In the genomic region with DNA sequence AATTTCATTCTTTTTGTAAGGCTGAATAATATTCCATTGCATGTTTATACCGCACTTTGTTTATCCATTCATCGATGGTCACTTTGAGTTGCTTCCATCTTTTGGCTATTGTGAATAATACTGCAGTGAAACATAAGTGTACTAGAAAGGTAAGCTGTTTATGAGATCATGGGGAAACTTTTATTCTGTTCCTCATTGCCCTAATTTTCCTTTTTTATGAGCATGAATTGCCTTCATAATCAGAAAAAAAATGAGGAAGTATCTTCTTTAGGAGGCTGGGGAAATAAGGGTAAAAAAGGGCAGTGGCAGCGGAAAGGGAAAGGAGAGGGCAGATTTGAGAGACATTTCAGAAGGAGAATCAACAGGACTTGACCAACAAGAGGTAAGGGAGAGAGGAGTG, we compare ENCODE assay signal across 25 cellular contexts. TPM values are rescaled to one million over a fixed set of nuclear protein-coding genes. Genes with fewer than 3 reads are reported as not detected.
A peak's percentile ranks its signal among the peaks of the same experiment; 100 is the strongest.
DNase-seq lines count a peak whose midpoint lies in the region; ATAC-seq and TF ChIP-seq lines count a peak whose summit lies in the region.
"Had no signal": no experiment of that assay in that cellular context is flagged by ENCODE, and none has a peak within 500 bp of the region (broad histone marks: within the 10 kb centered on the region; RNA-seq: fewer than 3 reads in every experiment).

No MANE protein-coding gene starts in this region.

- H3K4me1 Mint-ChIP-seq in activated T-helper 1 cell treated with anti-CD3 and anti-CD28 coated beads, Interleukin-12 subunit alpha, Interleukin-12 subunit beta, Interleukin-2, Interleukin-4 antibody, amounts not matched to agents 30 ng/mL and 10 ng/mL and 1 ng/mL, durations not matched to agents 14 hours and 24 hours and 36 hours (ENCODE audit: low read depth), result no peaks in the 10 kb centered on the region

- H3K9me3 Mint-ChIP-seq in activated T-helper 1 cell treated with anti-CD3 and anti-CD28 coated beads, Interleukin-12 subunit alpha, Interleukin-12 subunit beta, Interleukin-2, Interleukin-4 antibody, amounts not matched to agents 30 ng/mL and 10 ng/mL and 1 ng/mL, durations not matched to agents 14 hours and 24 hours and 36 hours, result no peaks in the 10 kb centered on the region
- H3K9me3 Mint-ChIP-seq: activated CD4-positive, alpha-beta T cell treated with anti-CD3 and anti-CD28 coated beads, Interleukin-2, amount 10 ng/mL, durations not matched to agents 24 days and 14 days; HFFc6 had no signal

- no peak overlapping the region for H3K27ac Mint-ChIP-seq in activated T-helper 1 cell treated with anti-CD3 and anti-CD28 coated beads, Interleukin-12 subunit alpha, Interleukin-12 subunit beta, Interleukin-2, Interleukin-4 antibody, amounts not matched to agents 30 ng/mL and 10 ng/mL and 1 ng/mL, durations not matched to agents 14 hours and 24 hours and 36 hours
- H3K27ac Mint-ChIP-seq: activated CD4-positive, alpha-beta T cell treated with anti-CD3 and anti-CD28 coated beads, Interleukin-2, amount 10 ng/mL, durations not matched to agents 24 days and 14 days; activated CD8-positive, alpha-beta memory T cell treated with anti-CD3 and anti-CD28 coated beads, Interleukin-2, amount 10 ng/mL, durations not matched to agents 7 days and 5 days; activated naive CD8-positive, alpha-beta T cell; HFFc6 had no signal

- no peaks in the 10 kb centered on the region for H3K36me3 ChIP-seq in esophagus squamous epithelium
- no peaks in the 10 kb centered on the region for H3K36me3 ChIP-seq in transverse colon
- H3K36me3 ChIP-seq: ascending aorta, prostate gland, thoracic aorta had no signal

- in situ Hi-C loops in transverse colon (cut with MboI; ENCODE audit: low pct_ligation_motif_present in 1 of 4, low pct_unique_long_range_greater_than_20kb in 1 of 4, low sequenced_read_pairs in 3 of 4), result loop anchor here in 2 of 4 donors (10.0 kb wide), 1 partner anchor 69 kb away; no protein-coding TSS in a partner anchor

- H3K4me1 ChIP-seq in esophagus squamous epithelium (peaks cover 0 to 42% (median 6%) of the 10 kb centered on the region in 3 donors), transverse colon (peaks cover 2 to 60% (median 48%) of the 10 kb centered on the region in 4 donors)

- TF ChIP-seq EP300 in transverse colon (IDR thresholded peaks at IDR 0.05; ENCODE audit: low read depth), result no peak

- no peak overlapping the region for H3K4me3 ChIP-seq in esophagus squamous epithelium
- H3K4me3 ChIP-seq in transverse colon, result peak overlapping the region in 2 of 4 donors; percentile 6 to 12
- H3K4me3 ChIP-seq: ascending aorta, prostate gland, skin epidermis, thoracic aorta had no signal

- WGBS in esophagus squamous epithelium, 2 donors, result 69 to 80% methylated on average over 3 of the region's 3 CpGs
- WGBS in transverse colon (ENCODE audit: low coverage in 1 of 2), 2 donors, result 37% methylated on average over 2 to 3 of the region's 3 CpGs

- no peak for TF ChIP-seq CTCF in esophagus squamous epithelium (IDR thresholded peaks at IDR 0.05)
- TF ChIP-seq CTCF in transverse colon (IDR thresholded peaks at IDR 0.05), result no peak

- H3K27me3 ChIP-seq in esophagus squamous epithelium (no peaks in the 10 kb centered on the region), transverse colon (no peaks in the 10 kb centered on the region)
- H3K27me3 ChIP-seq: ascending aorta had no signal

- ATAC-seq in activated CD4-positive, CD25-positive, alpha-beta regulatory T cell treated with anti-CD3 and anti-CD28 coated beads, Interleukin-2, amount 50 U/mL, for 24 hours, result no peak
- ATAC-seq: activated CD8-positive, alpha-beta memory T cell treated with anti-CD3 and anti-CD28 coated beads, Interleukin-2, amount 10 ng/mL, durations not matched to agents 7 days and 5 days had no signal

- DNase-seq in SIG-M5 treated with dmso at 0.1 percent for 504 hours (lab: John Stamatoyannopoulos, UW; ENCODE audit: unreplicated experiment) (peak; percentile 14), SIG-M5 (lab: John Stamatoyannopoulos, UW) (no peak), OCI-M1 (lab: John Stamatoyannopoulos, UW) (peak; percentile 41), esophagus squamous epithelium (lab: John Stamatoyannopoulos, UW) (no peak), transverse colon (peak; percentile 25), dedifferentiated amniotic fluid mesenchymal stem cell (ENCODE audit: extremely low spot score) (no peak)
- no peak for DNase-seq in activated T-helper 1 cell treated with anti-CD3 and anti-CD28 coated beads, Interleukin-12 subunit alpha, Interleukin-12 subunit beta, Interleukin-2, Interleukin-4 antibody, amounts not matched to agents 30 ng/mL and 10 ng/mL and 1 ng/mL, durations not matched to agents 14 hours and 24 hours and 36 hours (ENCODE audit: low spot score)
- DNase-seq: 8988T; activated CD4-positive, alpha-beta T cell treated with anti-CD3 and anti-CD28 coated beads, Interleukin-2, amount 10 ng/mL, durations not matched to agents 24 days and 14 days; activated CD8-positive, alpha-beta memory T cell treated with anti-CD3 and anti-CD28 coated beads, Interleukin-2, amount 10 ng/mL, durations not matched to agents 7 days and 5 days; caudate nucleus; erythroblast; HFFc6; hippocampal formation; islet precursor cell; MM.1S; NCI-H187 treated with DMSO at 0.1 percent for 48 hours; NCI-H69; stimulated activated CD4-positive, alpha-beta T cell treated with anti-CD3 and anti-CD28 coated beads, Interleukin-1b, Interleukin-23, amount 100 ng/mL, for 48 hours had no signal

- H3K4me3 Mint-ChIP-seq in activated T-helper 1 cell treated with anti-CD3 and anti-CD28 coated beads, Interleukin-12 subunit alpha, Interleukin-12 subunit beta, Interleukin-2, Interleukin-4 antibody, amounts not matched to agents 30 ng/mL and 10 ng/mL and 1 ng/mL, durations not matched to agents 14 hours and 24 hours and 36 hours, result no peak overlapping the region
- H3K4me3 Mint-ChIP-seq: activated CD4-positive, alpha-beta T cell treated with anti-CD3 and anti-CD28 coated beads, Interleukin-2, amount 10 ng/mL, durations not matched to agents 24 days and 14 days; activated CD8-positive, alpha-beta memory T cell treated with anti-CD3 and anti-CD28 coated beads, Interleukin-2, amount 10 ng/mL, durations not matched to agents 7 days and 5 days; activated naive CD8-positive, alpha-beta T cell; HFFc6 had no signal

- H3K36me3 Mint-ChIP-seq in activated T-helper 1 cell treated with anti-CD3 and anti-CD28 coated beads, Interleukin-12 subunit alpha, Interleukin-12 subunit beta, Interleukin-2, Interleukin-4 antibody, amounts not matched to agents 30 ng/mL and 10 ng/mL and 1 ng/mL, durations not matched to agents 14 hours and 24 hours and 36 hours (ENCODE audit: low read depth), result no peaks in the 10 kb centered on the region
- H3K36me3 Mint-ChIP-seq: activated CD8-positive, alpha-beta memory T cell treated with anti-CD3 and anti-CD28 coated beads, Interleukin-2, amount 10 ng/mL, durations not matched to agents 7 days and 5 days; activated naive CD8-positive, alpha-beta T cell had no signal

- no peaks in the 10 kb centered on the region for H3K9me3 ChIP-seq in esophagus squamous epithelium
- no peaks in the 10 kb centered on the region for H3K9me3 ChIP-seq in transverse colon
- H3K9me3 ChIP-seq: ascending aorta, prostate gland, thoracic aorta had no signal

- H3K27me3 Mint-ChIP-seq in activated T-helper 1 cell treated with anti-CD3 and anti-CD28 coated beads, Interleukin-12 subunit alpha, Interleukin-12 subunit beta, Interleukin-2, Interleukin-4 antibody, amounts not matched to agents 30 ng/mL and 10 ng/mL and 1 ng/mL, durations not matched to agents 14 hours and 24 hours and 36 hours (ENCODE audit: insufficient read depth), result peaks cover 5% of the 10 kb centered on the region
- H3K27me3 Mint-ChIP-seq: activated naive CD8-positive, alpha-beta T cell had no signal

- intact Hi-C loops in esophagus squamous epithelium (cut with DNase I), result loop anchor here (10.0 kb wide), 1 partner anchor 79 kb away; no protein-coding TSS in a partner anchor
- intact Hi-C loops in transverse colon (cut with DNase I; ENCODE audit: low total_unique reads), result no loop called here
- intact Hi-C loops in activated T-helper 1 cell treated with anti-CD3 and anti-CD28 coated beads, Interleukin-12 subunit alpha, Interleukin-12 subunit beta, Interleukin-2, Interleukin-4 antibody, amounts not matched to agents 30 ng/mL and 10 ng/mL and 1 ng/mL, durations not matched to agents 14 hours and 24 hours and 36 hours (cut with micrococcal nuclease), result no loop called here

- H3K27ac ChIP-seq in esophagus squamous epithelium (peak overlapping the region in 3 of 4 donors; percentile 16 to 56 (median 49)), transverse colon (peak overlapping the region; percentile 60 to 83 (median 80))
- H3K27ac ChIP-seq: ascending aorta, prostate gland, skin epidermis, thoracic aorta had no signal

- no peak for TF ChIP-seq POLR2A in esophagus squamous epithelium (IDR thresholded peaks at IDR 0.05)
- no peak for TF ChIP-seq POLR2A in transverse colon (IDR thresholded peaks at IDR 0.05)

RNA-seq across cellular contexts. Expression of gene SERINC3, which starts 14.3 kb away (rescaled TPM):
- total RNA-seq in esophagus squamous epithelium (10 to 100 TPM; 41.7 to 83.9 (median 59.4) TPM), transverse colon (10 to 100 TPM; 19.3 to 85.7 (median 53.1) TPM)
- 51.3 and 54.6 TPM in 2 replicates for total RNA-seq in activated T-helper 1 cell treated with anti-CD3 and anti-CD28 coated beads, Interleukin-12 subunit alpha, Interleukin-12 subunit beta, Interleukin-2, Interleukin-4 antibody, amounts not matched to agents 30 ng/mL and 10 ng/mL and 1 ng/mL, durations not matched to agents 14 hours and 24 hours and 36 hours

RNA-seq across cellular contexts. Expression of gene PKIG, which starts 46.2 kb away (rescaled TPM):
- total RNA-seq in esophagus squamous epithelium (10 to 100 TPM; 11.0 to 80.1 (median 19.4) TPM), transverse colon (100 to 1,000 TPM in 1 of 4 donors, 10 to 100 TPM in 3; 40.8 to 106 (median 80.4) TPM)
- total RNA-seq in activated T-helper 1 cell treated with anti-CD3 and anti-CD28 coated beads, Interleukin-12 subunit alpha, Interleukin-12 subunit beta, Interleukin-2, Interleukin-4 antibody, amounts not matched to agents 30 ng/mL and 10 ng/mL and 1 ng/mL, durations not matched to agents 14 hours and 24 hours and 36 hours, result 1.3 and 2.4 TPM in 2 replicates

Comparison
In these comparisons a context has a peak if more than half of its experiments do, and no peak if none do; other contexts are left out.
1. DNase-seq: peak in SIG-M5 treated with dmso at 0.1 percent for 504 hours (single experiment), OCI-M1 (single experiment) and transverse colon (single experiment); none in SIG-M5 (single experiment), esophagus squamous epithelium (single experiment), dedifferentiated amniotic fluid mesenchymal stem cell (single experiment) and activated T-helper 1 cell treated with anti-CD3 and anti-CD28 coated beads, Interleukin-12 subunit alpha, Interleukin-12 subunit beta, Interleukin-2, Interleukin-4 antibody, amounts not matched to agents 30 ng/mL and 10 ng/mL and 1 ng/mL, durations not matched to agents 14 hours and 24 hours and 36 hours (single experiment).